ENCODE assay signal across 8 cellular contexts in the genomic region with DNA sequence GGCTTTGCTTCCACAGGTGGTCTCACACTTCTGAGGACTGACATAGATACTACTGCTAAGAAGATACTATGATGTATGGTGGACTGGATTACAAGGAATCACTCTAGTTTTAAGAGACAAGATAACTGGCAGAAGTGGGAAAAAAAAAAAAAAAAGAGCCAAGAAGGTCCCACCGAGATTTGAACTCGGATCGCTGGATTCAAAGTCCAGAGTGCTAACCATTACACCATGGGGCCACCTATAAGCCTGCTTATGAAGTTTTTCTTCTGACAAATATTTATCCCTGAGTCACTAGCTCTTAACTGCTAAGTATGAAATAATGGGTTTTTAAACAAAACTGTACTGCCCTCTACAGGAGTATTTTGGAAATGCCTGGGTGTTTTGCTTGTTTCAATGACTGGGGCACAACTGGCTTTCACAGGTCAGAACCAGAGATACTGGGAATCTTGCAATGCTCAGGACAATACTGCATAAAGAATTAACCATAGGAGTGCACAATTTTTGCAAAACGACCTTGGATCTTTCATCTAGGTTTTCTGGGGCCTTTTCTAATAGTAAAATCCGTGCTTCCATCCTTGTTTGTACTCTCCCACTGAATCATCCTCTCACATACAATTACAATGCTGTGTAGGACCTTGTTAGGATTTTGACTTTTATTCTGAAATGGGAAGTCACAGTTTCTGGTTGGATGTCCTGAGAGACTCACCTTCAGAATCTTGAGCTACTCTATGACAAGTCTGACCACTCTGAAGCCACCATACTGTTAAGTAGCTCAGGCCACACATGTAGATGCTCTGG.
DNase-seq lines count a peak whose midpoint lies in the region; ATAC-seq and TF ChIP-seq lines count a peak whose summit lies in the region.

No MANE protein-coding gene starts in this region.

- 0% methylated on average over 5 of the region's 5 CpGs for WGBS in right lobe of liver (ENCODE audit: insufficient coverage, low coverage, low lambda C conversion rate, missing lambda C conversion rate)

- H3K27me3 ChIP-seq in right lobe of liver: no peaks in the 10 kb centered on the region

- TF ChIP-seq CTCF in 22Rv1 (IDR thresholded peaks at IDR 0.05) (peak; percentile 80), GM12864 (IDR thresholded peaks at IDR 0.05; ENCODE audit: low read depth, low read length, missing control alignments) (peak; percentile 66), choroid plexus epithelial cell (conservative IDR thresholded peaks at IDR 0.05; ENCODE audit: low read depth, low read length) (peak; percentile 75), right lobe of liver (IDR thresholded peaks at IDR 0.05) (peak; percentile 82 to 96 (median 84))

- H3K27ac ChIP-seq in 22Rv1 (peak overlapping the region; percentile 30), right lobe of liver (no peak overlapping the region)

- peaks cover 0 to 8% (median 0%) of the 10 kb centered on the region in 4 donors for H3K4me1 ChIP-seq in right lobe of liver

- peak; percentile 42 for ATAC-seq in HG03045 (IDR thresholded peaks at IDR 0.05; ENCODE audit: unreplicated experiment)
- peak; percentile 76 to 80 (median 80) for ATAC-seq in right lobe of liver

- no peaks in the 10 kb centered on the region for H3K36me3 ChIP-seq in right lobe of liver

- intact Hi-C loops in right lobe of liver (cut with DNase I): no loop called here

- TF ChIP-seq POLR2A in right lobe of liver (IDR thresholded peaks at IDR 0.05): no peak

- H3K4me3 ChIP-seq in GM12864 (ENCODE audit: low read depth, low read length) (no peak overlapping the region), choroid plexus epithelial cell (ENCODE audit: low read depth, low read length) (no peak overlapping the region), right lobe of liver (no peak overlapping the region)

- no peaks in the 10 kb centered on the region for H3K9me3 ChIP-seq in right lobe of liver

- no peak for DNase-seq in GM12864 (ENCODE audit: low read depth)
- DNase-seq in NCI-H2029 treated with DMSO at 0.1 percent for 48 hours (lab: John Stamatoyannopoulos, UW): peak; percentile 95
- DNase-seq in T1000 (lab: John Stamatoyannopoulos, UW): peak; percentile 66
- peak; percentile 94 for DNase-seq in choroid plexus epithelial cell (ENCODE audit: low read depth)
- DNase-seq in right lobe of liver: no peak
- peak; percentile 80 for DNase-seq in stromal cell of bone marrow (ENCODE audit: low read depth)

Comparison
In these comparisons a context has a peak if more than half of its experiments do, and no peak if none do; other contexts are left out.
1. DNase-seq: peak in NCI-H2029 treated with DMSO at 0.1 percent for 48 hours (single experiment), T1000 (single experiment), choroid plexus epithelial cell (single experiment) and stromal cell of bone marrow (single experiment); none in GM12864 (single experiment) and right lobe of liver (0 of 3).
2. Peak in every context shown above with its lines, with median percentiles within 50 percentile points of each other: CTCF ChIP-seq.